ENCODE assay signal across 20 cellular contexts in the genomic region with DNA sequence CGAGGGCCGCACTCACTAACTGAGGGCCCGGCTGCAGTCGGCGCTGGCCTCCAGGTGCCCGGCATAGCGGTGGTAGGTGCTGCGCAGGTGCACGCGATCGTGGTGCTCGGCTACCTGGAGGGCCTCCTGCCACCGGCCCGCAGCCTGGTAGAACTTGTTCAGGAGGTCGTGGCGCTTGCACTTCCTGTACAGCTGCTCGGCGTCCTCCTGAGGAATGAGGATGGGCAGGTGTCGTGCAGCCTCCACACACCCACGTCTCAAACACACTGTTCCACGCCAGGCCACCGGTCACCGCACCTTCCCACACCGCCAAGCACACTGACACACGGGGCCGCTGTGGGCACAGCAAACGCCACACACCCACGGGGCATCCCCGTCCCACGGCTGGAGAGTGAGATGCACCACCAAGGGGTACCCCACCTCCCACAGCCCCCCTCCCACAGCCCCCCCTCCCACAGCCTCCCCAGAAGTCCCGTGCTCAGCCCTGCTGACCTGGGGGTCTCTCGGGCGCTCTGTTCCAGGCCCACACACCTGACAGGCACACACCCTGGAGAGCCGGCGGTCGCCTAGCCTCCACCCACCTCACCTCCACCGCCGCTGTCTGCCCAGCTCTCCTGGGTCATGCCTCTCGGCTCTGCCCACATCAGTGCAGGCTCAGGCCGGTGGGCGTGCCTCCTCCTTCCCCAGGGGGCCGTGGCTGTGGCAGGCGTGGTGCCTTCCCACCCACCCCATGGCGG. TPM values are rescaled to one million over a fixed set of nuclear protein-coding genes. Genes with fewer than 3 reads are reported as not detected.
DNase-seq lines count a peak whose midpoint lies in the region; ATAC-seq and TF ChIP-seq lines count a peak whose summit lies in the region.
"Had no signal": no experiment of that assay in that cellular context is flagged by ENCODE, and none has a peak within 500 bp of the region (broad histone marks: within the 10 kb centered on the region; RNA-seq: fewer than 3 reads in every experiment).

No MANE protein-coding gene starts in this region.

- H2AFZ ChIP-seq in IMR-90 (replicated peaks; ENCODE audit: low read length, poor library complexity) (no peak overlapping the region), trophoblast cell (ENCODE audit: insufficient read depth, low read length, poor library complexity) (no peak overlapping the region)

- no peak overlapping the region for H3K14ac ChIP-seq in IMR-90 (replicated peaks; ENCODE audit: low read depth, low read length)
- H3K14ac ChIP-seq in trophoblast cell (ENCODE audit: low read length) = peak overlapping the region; percentile 88

- H3K27ac ChIP-seq in CD4-positive, CD25-positive, alpha-beta regulatory T cell (ENCODE audit: insufficient read depth, low read length, poor library complexity, severe bottlenecking) = no peak overlapping the region
- no peak overlapping the region for H3K27ac ChIP-seq in IMR-90 (ENCODE audit: insufficient read depth, low read length)
- peak overlapping the region; percentile 25 for H3K27ac ChIP-seq in trophoblast cell (ENCODE audit: low read depth, low read length)
- no peak overlapping the region for H3K27ac ChIP-seq in transverse colon
- H3K27ac ChIP-seq: KMS-11, neutrophil had no signal

- ATAC-seq in CD4-positive, CD25-positive, alpha-beta regulatory T cell (ENCODE audit: low read depth in 2 of 2) = peak; percentile 35 to 38
- ATAC-seq in IMR-90 (ENCODE audit: low read depth) = no peak
- ATAC-seq: mucosa of descending colon had no signal

- dilution Hi-C loops in IMR-90 (cut with HindIII; ENCODE audit: low sequenced_read_pairs, unreplicated experiment) = no loop called here

- H4K91ac ChIP-seq in IMR-90 (ENCODE audit: insufficient read depth, low read depth, low read length) (no peak overlapping the region), trophoblast cell (ENCODE audit: low read depth, low read length) (peak overlapping the region; percentile 91)

- CTCF ChIA-PET in IMR-90 (lab: Yijun Ruan, JAX) = no interaction called here
- CTCF ChIA-PET in activated naive CD4-positive, alpha-beta T cell treated with anti-CD3 and anti-CD28 coated beads, Interleukin-2, amount 10 ng/mL, durations not matched to agents 7 days and 5 days (lab: Charles Lee) = no interaction called here

- H2BK120ac ChIP-seq in IMR-90 (ENCODE audit: low read depth, low read length) (no peak overlapping the region), trophoblast cell (ENCODE audit: insufficient read depth, low read length, poor library complexity) (peak overlapping the region; percentile 85)

- TF ChIP-seq CTCF in IMR-90 (conservative IDR thresholded peaks at IDR 0.05; ENCODE audit: low read depth, low read length) (no peak), transverse colon (IDR thresholded peaks at IDR 0.05) (no peak)

- H3K9me3 Mint-ChIP-seq in CD4-positive, CD25-positive, alpha-beta regulatory T cell = no peaks in the 10 kb centered on the region
- H3K9me3 Mint-ChIP-seq in activated naive CD4-positive, alpha-beta T cell treated with anti-CD3 and anti-CD28 coated beads, Interleukin-2, amount 10 ng/mL, durations not matched to agents 7 days and 5 days = no peaks in the 10 kb centered on the region
- H3K9me3 Mint-ChIP-seq: HFFc6 had no signal

- H3K36me3 Mint-ChIP-seq in CD4-positive, CD25-positive, alpha-beta regulatory T cell = peaks cover 4% of the 10 kb centered on the region
- H3K36me3 Mint-ChIP-seq in activated naive CD4-positive, alpha-beta T cell treated with anti-CD3 and anti-CD28 coated beads, Interleukin-2, amount 10 ng/mL, durations not matched to agents 7 days and 5 days = no peaks in the 10 kb centered on the region

- H3K79me2 ChIP-seq in trophoblast cell (ENCODE audit: control insufficient read depth, insufficient read depth, low read length, poor library complexity) = peaks cover 5% of the 10 kb centered on the region

- WGBS in IMR-90 (ENCODE audit: extremely low coverage in 2 of 2, insufficient read length in 1 of 2), 2 experiments = 95% methylated on average over 10 of the region's 44 CpGs; no CpG with 5 or more reads in 1 of the 2 experiments
- no CpG with 5 or more reads among the region's 44 CpGs for WGBS in trophoblast cell (ENCODE audit: extremely low coverage, insufficient coverage, insufficient read length)
- WGBS in transverse colon (ENCODE audit: low coverage in 1 of 2), 2 donors = 86 to 90% methylated on average over 2 to 30 of the region's 44 CpGs

- H3K4me2 ChIP-seq in IMR-90 (ENCODE audit: low read depth, low read length) (no peak overlapping the region), trophoblast cell (ENCODE audit: low read length) (no peak overlapping the region)
- H3K4me2 ChIP-seq: KMS-11 had no signal

- TF ChIP-seq EP300 in transverse colon (IDR thresholded peaks at IDR 0.05; ENCODE audit: low read depth) = no peak

- no peak overlapping the region for H3K4me3 ChIP-seq in CD4-positive, CD25-positive, alpha-beta regulatory T cell (ENCODE audit: low read depth, low read length)
- no peak overlapping the region for H3K4me3 ChIP-seq in IMR-90 (ENCODE audit: insufficient read depth, low read depth, low read length)
- H3K4me3 ChIP-seq in trophoblast cell (ENCODE audit: low read depth, low read length) = no peak overlapping the region
- H3K4me3 ChIP-seq in transverse colon = no peak overlapping the region
- H3K4me3 ChIP-seq: left ventricle myocardium inferior, mucosa of descending colon had no signal

- H3K4me1 ChIP-seq in CD4-positive, CD25-positive, alpha-beta regulatory T cell (ENCODE audit: control insufficient read depth, insufficient read depth, low read length, poor library complexity, severe bottlenecking) = peaks cover 20% of the 10 kb centered on the region
- no peaks in the 10 kb centered on the region; the same call in 1 of the 2 replicates for H3K4me1 ChIP-seq in IMR-90 (ENCODE audit: control insufficient read depth, insufficient read depth, low read length)
- peaks cover 35% of the 10 kb centered on the region in 2 experiments for H3K4me1 ChIP-seq in trophoblast cell (ENCODE audit: control insufficient read depth in 1 of 2, insufficient read depth in 2 of 2, low read length in 2 of 2)
- peaks cover 0 to 7% (median 2%) of the 10 kb centered on the region in 4 donors for H3K4me1 ChIP-seq in transverse colon

- H2BK15ac ChIP-seq in IMR-90 (ENCODE audit: low read depth, low read length) = no peak overlapping the region

- peak overlapping the region in 3 of 4 donors; percentile 44 to 71 (median 62) for H3K4me3 Mint-ChIP-seq in CD4-positive, CD25-positive, alpha-beta regulatory T cell
- H3K4me3 Mint-ChIP-seq in activated naive CD4-positive, alpha-beta T cell treated with anti-CD3 and anti-CD28 coated beads, Interleukin-2, amount 10 ng/mL, durations not matched to agents 7 days and 5 days = peak overlapping the region; percentile 61
- H3K4me3 Mint-ChIP-seq: HFFc6 had no signal

- H3K27me3 ChIP-seq in CD4-positive, CD25-positive, alpha-beta regulatory T cell (ENCODE audit: control insufficient read depth, insufficient read depth, low read length) = no peaks in the 10 kb centered on the region
- H3K27me3 ChIP-seq in IMR-90 (ENCODE audit: control insufficient read depth, insufficient read depth, low read length) = no peaks in the 10 kb centered on the region
- H3K27me3 ChIP-seq in trophoblast cell (ENCODE audit: insufficient read depth, low read length) = no peaks in the 10 kb centered on the region
- no peaks in the 10 kb centered on the region for H3K27me3 ChIP-seq in transverse colon

- H3K79me1 ChIP-seq in IMR-90 (ENCODE audit: low read depth in 1 of 2, low read length in 2 of 2) = no peaks in the 10 kb centered on the region
- H3K79me1 ChIP-seq in trophoblast cell (ENCODE audit: low read length) = peaks cover 20% of the 10 kb centered on the region

- intact Hi-C loops in IMR-90 (cut with micrococcal nuclease) = no loop called here
- intact Hi-C loops in transverse colon (cut with DNase I; ENCODE audit: low total_unique reads) = no loop called here

- POLR2A ChIA-PET in IMR-90 (lab: Charles Lee; ENCODE audit: unreplicated experiment) = no interaction called here

- H3K23ac ChIP-seq in IMR-90 (ENCODE audit: low read depth, low read length) (no peak overlapping the region), trophoblast cell (ENCODE audit: low read length) (no peak overlapping the region)

- no peaks in the 10 kb centered on the region for H3K9me3 ChIP-seq in CD4-positive, CD25-positive, alpha-beta regulatory T cell (ENCODE audit: control insufficient read depth in 2 of 2, low read length in 2 of 2)
- H3K9me3 ChIP-seq in IMR-90 (ENCODE audit: control insufficient read depth, insufficient read depth, low read length) = no peaks in the 10 kb centered on the region
- H3K9me3 ChIP-seq in trophoblast cell (ENCODE audit: insufficient read depth, low read depth, low read length) = peaks cover 3% of the 10 kb centered on the region
- H3K9me3 ChIP-seq in transverse colon = no peaks in the 10 kb centered on the region
- H3K9me3 ChIP-seq: left ventricle myocardium inferior, mucosa of descending colon, neutrophil had no signal

- H2AK5ac ChIP-seq in IMR-90 (ENCODE audit: low read depth, low read length) = peak overlapping the region; percentile 28; the same call in 1 of the 2 replicates
- peak overlapping the region; percentile 94 for H2AK5ac ChIP-seq in trophoblast cell (ENCODE audit: low read length)

- peak overlapping the region in 2 of 3 donors; percentile 26 to 73 for H3K27ac Mint-ChIP-seq in CD4-positive, CD25-positive, alpha-beta regulatory T cell
- peak overlapping the region; percentile 60 for H3K27ac Mint-ChIP-seq in activated naive CD4-positive, alpha-beta T cell treated with anti-CD3 and anti-CD28 coated beads, Interleukin-2, amount 10 ng/mL, durations not matched to agents 7 days and 5 days
- H3K27ac Mint-ChIP-seq: HFFc6 had no signal

- H3K27me3 Mint-ChIP-seq in CD4-positive, CD25-positive, alpha-beta regulatory T cell = no peaks in the 10 kb centered on the region
- no peaks in the 10 kb centered on the region for H3K27me3 Mint-ChIP-seq in activated naive CD4-positive, alpha-beta T cell treated with anti-CD3 and anti-CD28 coated beads, Interleukin-2, amount 10 ng/mL, durations not matched to agents 7 days and 5 days

- H3K9ac ChIP-seq in IMR-90 (ENCODE audit: low read depth, low read length) (no peak overlapping the region), trophoblast cell (ENCODE audit: low read length) (no peak overlapping the region)
- H3K9ac ChIP-seq: KMS-11 had no signal

- TF ChIP-seq POLR2A in IMR-90 (IDR thresholded peaks at IDR 0.05; ENCODE audit: low read depth, low read length) (no peak), transverse colon (IDR thresholded peaks at IDR 0.05) (no peak)

- in situ Hi-C loops in IMR-90 (cut with MboI; ENCODE audit: low sequenced_read_pairs) = no loop called here
- in situ Hi-C loops in transverse colon (cut with MboI; ENCODE audit: low pct_ligation_motif_present in 1 of 4, low pct_unique_long_range_greater_than_20kb in 1 of 4, low sequenced_read_pairs in 3 of 4) = no loop called here

- H3K18ac ChIP-seq in IMR-90 (ENCODE audit: low read depth, low read length) (no peak overlapping the region), trophoblast cell (ENCODE audit: low read length) (peak overlapping the region; percentile 91)

- no TSS peak for BruUV-seq in IMR-90 (replicated peaks; lab: Mats Ljungman, UMichigan)

- H4K12ac ChIP-seq in trophoblast cell (ENCODE audit: low read depth, low read length) = peak overlapping the region; percentile 35

- DNase-seq in CD4-positive, CD25-positive, alpha-beta regulatory T cell = peak in 1 of 3 donors; percentile 27
- DNase-seq in IMR-90 (no peak), trophoblast cell (peak; percentile 72 to 76), hepatic stellate cell (ENCODE audit: low spot score) (no peak), transverse colon (no peak)
- peak; percentile 43 for DNase-seq in activated naive CD4-positive, alpha-beta T cell treated with anti-CD3 and anti-CD28 coated beads, Interleukin-2, amount 10 ng/mL, durations not matched to agents 7 days and 5 days
- DNase-seq in stimulated activated CD4-positive, alpha-beta T cell treated with anti-CD3 and anti-CD28 coated beads, Interleukin-4, amount 100 ng/mL, for 1 hour = no peak
- DNase-seq: amniotic stem cell; caudate nucleus; GF-D8; HFFc6; left ventricle myocardium inferior; mucosa of descending colon; NCI-H1092; NCI-H510A treated with DMSO at 0.1 percent for 48 hours; retina; Right ventricle myocardium superior; stimulated activated CD4-positive, alpha-beta T cell treated with anti-CD3 and anti-CD28 coated beads, Interleukin-15, amount 100 ng/mL, for 24 hours had no signal

- H3K56ac ChIP-seq in IMR-90 (ENCODE audit: extremely low read depth, insufficient read depth, low read length) = no peak overlapping the region

- H4K5ac ChIP-seq in IMR-90 (ENCODE audit: low read depth, low read length) = no peak overlapping the region

- H2BK5ac ChIP-seq in IMR-90 (ENCODE audit: low read depth, low read length, poor library complexity, severe bottlenecking) (no peak overlapping the region), trophoblast cell (ENCODE audit: low read depth, low read length, poor library complexity) (peak overlapping the region; percentile 44)

- no peaks in the 10 kb centered on the region for H4K20me1 ChIP-seq in IMR-90 (ENCODE audit: insufficient read depth, low read length)

- peaks cover 0 to 29% (median 3%) of the 10 kb centered on the region in 4 donors for H3K4me1 Mint-ChIP-seq in CD4-positive, CD25-positive, alpha-beta regulatory T cell
- peaks cover 42% of the 10 kb centered on the region for H3K4me1 Mint-ChIP-seq in activated naive CD4-positive, alpha-beta T cell treated with anti-CD3 and anti-CD28 coated beads, Interleukin-2, amount 10 ng/mL, durations not matched to agents 7 days and 5 days

- H2AK9ac ChIP-seq in IMR-90 (replicated peaks; ENCODE audit: low read depth, low read length, poor library complexity) = no peak overlapping the region

- TF ChIP-seq RAD21 in IMR-90 (IDR thresholded peaks at IDR 0.05; ENCODE audit: low read length) = no peak

- H4K8ac ChIP-seq in IMR-90 (ENCODE audit: low read depth in 2 of 2, low read length in 2 of 2) (no peak overlapping the region), trophoblast cell (ENCODE audit: low read depth, low read length) (peak overlapping the region; percentile 91)

- H3K36me3 ChIP-seq in CD4-positive, CD25-positive, alpha-beta regulatory T cell (ENCODE audit: control insufficient read depth, insufficient read depth, low read length) = no peaks in the 10 kb centered on the region
- H3K36me3 ChIP-seq in IMR-90 (ENCODE audit: control insufficient read depth, insufficient read depth, low read length) (peaks cover 5% of the 10 kb centered on the region; the same call in 1 of the 2 replicates), trophoblast cell (ENCODE audit: control insufficient read depth in 1 of 2, insufficient read depth in 2 of 2, low read length in 2 of 2) (peaks cover 6% of the 10 kb centered on the region in 2 experiments), transverse colon (no peaks in the 10 kb centered on the region)
- H3K36me3 ChIP-seq: neutrophil had no signal

- H3K9me1 ChIP-seq in IMR-90 (ENCODE audit: insufficient read depth, low read length) = peaks cover 4% of the 10 kb centered on the region; the same call in 1 of the 2 replicates

- no peak overlapping the region for H3K4ac ChIP-seq in IMR-90 (ENCODE audit: low read depth, low read length)
- H3K4ac ChIP-seq in trophoblast cell (ENCODE audit: low read depth, low read length) = no peak overlapping the region

- no peak overlapping the region for H2BK20ac ChIP-seq in IMR-90 (ENCODE audit: low read depth, low read length)

- peak overlapping the region; percentile 83 for H2BK12ac ChIP-seq in trophoblast cell (ENCODE audit: low read length)

RNA-seq across cellular contexts. Expression of a gene that starts 7.4 kb away (rescaled TPM):
- total RNA-seq in CD4-positive, CD25-positive, alpha-beta regulatory T cell = 25.8 TPM
- 10 to 100 TPM; 59.8 to 97.4 (median 69.1) TPM for polyA plus RNA-seq in CD4-positive, CD25-positive, alpha-beta regulatory T cell
- total RNA-seq in IMR-90 (2012; rRNA removed) = 7.0 and 7.2 TPM in 2 replicates
- polyA plus RNA-seq in IMR-90 (2012; rRNA removed) = 12.3 and 13.2 TPM in 2 replicates
- polyA plus RNA-seq in IMR-90 (2012; cell fraction: cytosol; rRNA removed) = 8.4 and 18.2 TPM in 2 replicates
- 5.3 and 12.8 TPM in 2 replicates for polyA plus RNA-seq in IMR-90 (2012; cell fraction: nucleus; rRNA removed; ENCODE audit: low replicate concordance)
- 9.6 and 10.8 TPM in 2 replicates for polyA plus RNA-seq in trophoblast cell (2013)
- total RNA-seq in transverse colon = 10 to 100 TPM in 3 of 4 donors, 1 to 10 TPM in 1; 9.4 to 22.5 (median 13.3) TPM

RNA-seq across cellular contexts. Expression of a gene that starts 32.9 kb away (rescaled TPM):
- total RNA-seq in CD4-positive, CD25-positive, alpha-beta regulatory T cell = 27.4 TPM
- 10 to 100 TPM in 3 of 4 donors, 1 to 10 TPM in 1; 9.1 to 15.2 (median 11.6) TPM for polyA plus RNA-seq in CD4-positive, CD25-positive, alpha-beta regulatory T cell
- total RNA-seq in IMR-90 (2012; rRNA removed) = 5.8 and 6.6 TPM in 2 replicates
- polyA plus RNA-seq in IMR-90 (2012; rRNA removed) = 26.6 and 28.2 TPM in 2 replicates
- polyA plus RNA-seq in IMR-90 (2012; cell fraction: cytosol; rRNA removed) = 16.6 and 18.1 TPM in 2 replicates
- 110 and 290 TPM in 2 replicates for polyA plus RNA-seq in IMR-90 (2012; cell fraction: nucleus; rRNA removed; ENCODE audit: low replicate concordance)
- polyA plus RNA-seq in trophoblast cell (2013) = 17.7 and 19.2 TPM in 2 replicates
- total RNA-seq in transverse colon = 10 to 100 TPM; 22.2 to 98.1 (median 49.6) TPM

RNA-seq across cellular contexts. Expression of a gene that starts 37.3 kb away (rescaled TPM):
- total RNA-seq in CD4-positive, CD25-positive, alpha-beta regulatory T cell = not detected
- polyA plus RNA-seq in CD4-positive, CD25-positive, alpha-beta regulatory T cell = not detected
- not detected in 2 replicates for total RNA-seq in IMR-90 (2012; rRNA removed)
- 0.07 TPM in 1 of 2 replicates, not detected in the other for polyA plus RNA-seq in IMR-90 (2012; rRNA removed)
- polyA plus RNA-seq in IMR-90 (2012; cell fraction: cytosol; rRNA removed) = not detected in 2 replicates
- polyA plus RNA-seq in IMR-90 (2012; cell fraction: nucleus; rRNA removed; ENCODE audit: low replicate concordance) = 0.14 TPM in 1 of 2 replicates, not detected in the other
- polyA plus RNA-seq in trophoblast cell (2013) = 0.04 TPM in 1 of 2 replicates, not detected in the other
- total RNA-seq in transverse colon = not detected
- total RNA-seq: left ventricle myocardium inferior, mucosa of descending colon had no signal

RNA-seq across cellular contexts. Expression of a gene that starts 51.2 kb away (rescaled TPM):
- total RNA-seq in CD4-positive, CD25-positive, alpha-beta regulatory T cell = 104 TPM
- 10 to 100 TPM; 22.0 to 24.9 (median 23.5) TPM for polyA plus RNA-seq in CD4-positive, CD25-positive, alpha-beta regulatory T cell
- total RNA-seq in IMR-90 (2012; rRNA removed) (10.8 TPM in 2 replicates), transverse colon (100 to 1,000 TPM in 2 of 4 donors, 10 to 100 TPM in 2; 57.6 to 171 (median 95.0) TPM)
- polyA plus RNA-seq in IMR-90 (2012; rRNA removed) = 45.2 and 52.9 TPM in 2 replicates
- polyA plus RNA-seq in IMR-90 (2012; cell fraction: cytosol; rRNA removed) = 20.3 and 36.5 TPM in 2 replicates
- 84.9 and 258 TPM in 2 replicates for polyA plus RNA-seq in IMR-90 (2012; cell fraction: nucleus; rRNA removed; ENCODE audit: low replicate concordance)
- polyA plus RNA-seq in trophoblast cell (2013) = 41.9 and 46.1 TPM in 2 replicates

Comparison
In these comparisons a context has a peak if more than half of its experiments do, and no peak if none do; other contexts are left out.
1. DNase-seq: peak in activated naive CD4-positive, alpha-beta T cell treated with anti-CD3 and anti-CD28 coated beads, Interleukin-2, amount 10 ng/mL, durations not matched to agents 7 days and 5 days (single experiment) and trophoblast cell (2 of 2); none in IMR-90 (single experiment), hepatic stellate cell (single experiment), stimulated activated CD4-positive, alpha-beta T cell treated with anti-CD3 and anti-CD28 coated beads, Interleukin-4, amount 100 ng/mL, for 1 hour (single experiment) and transverse colon (single experiment).